Comparison of ENCODE assay signal across 18 cellular contexts in the genomic region with DNA sequence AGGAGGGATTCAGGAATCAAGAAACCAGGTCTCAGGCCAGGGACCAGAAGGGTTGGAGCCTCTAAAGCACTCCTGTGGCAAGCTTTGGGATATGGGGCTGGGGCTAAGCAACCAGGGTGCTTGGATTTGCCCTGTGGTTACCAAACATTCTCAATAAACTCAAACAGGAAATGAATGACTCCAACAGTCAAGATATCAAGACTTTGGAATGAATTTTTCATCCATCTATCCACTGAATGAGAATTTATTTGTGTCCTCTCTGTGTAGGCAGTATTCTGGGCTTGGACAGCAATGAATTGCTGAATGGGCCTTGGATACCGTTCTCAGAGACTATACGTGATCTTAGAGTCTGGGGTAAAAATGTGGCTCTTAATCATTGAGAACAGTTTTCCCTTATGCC.
DNase-seq lines count a peak whose midpoint lies in the region; ATAC-seq, FAIRE-seq and TF ChIP-seq lines count a peak whose summit lies in the region.
"Had no signal": no experiment of that assay in that cellular context is flagged by ENCODE, and none has a peak within 500 bp of the region (broad histone marks: within the 10 kb centered on the region; RNA-seq: fewer than 3 reads in every experiment).

No MANE protein-coding gene starts in this region.

- H2AFZ ChIP-seq in osteoblast (ENCODE audit: low read length) (no peak overlapping the region), neuronal stem cell (ENCODE audit: low read length) (no peak overlapping the region)
- H2AFZ ChIP-seq: PC-9 had no signal

- FAIRE-seq in GM12892 (lab: Jason Lieb, UNC) = no peak

- no peaks in the 10 kb centered on the region for H3K79me1 ChIP-seq in neuronal stem cell (ENCODE audit: low read depth, low read length)

- H3K14ac ChIP-seq in neuronal stem cell (ENCODE audit: low read length) = no peak overlapping the region

- H4K91ac ChIP-seq in neuronal stem cell (ENCODE audit: low read depth, low read length, poor library complexity) = no peak overlapping the region

- H3K4me3 ChIP-seq in osteoblast (ENCODE audit: insufficient read depth, low read length) (no peak overlapping the region), neuronal stem cell (ENCODE audit: low read length in 2 of 2) (no peak overlapping the region)
- H3K4me3 ChIP-seq: BLaER1, PC-9 had no signal

- H3K27me3 Mint-ChIP-seq in HFFc6 (ENCODE audit: insufficient read depth) = no peaks in the 10 kb centered on the region; the same call in none of the 2 replicates

- no peak overlapping the region for H2BK120ac ChIP-seq in neuronal stem cell (ENCODE audit: low read depth, low read length)

- no peak overlapping the region for H2BK12ac ChIP-seq in neuronal stem cell (ENCODE audit: low read length)

- peaks cover 7% of the 10 kb centered on the region; the same call in 1 of the 2 replicates for H3K36me3 Mint-ChIP-seq in HFFc6 (ENCODE audit: low read depth)
- H3K36me3 Mint-ChIP-seq: CD8-positive, alpha-beta T cell had no signal

- H3K4me1 Mint-ChIP-seq in HFFc6 (ENCODE audit: low read depth) = peaks cover 37% of the 10 kb centered on the region

- peak overlapping the region; percentile 22 for H3K27ac ChIP-seq in caudate nucleus (ENCODE audit: low read depth, low read length)
- peak overlapping the region; percentile 3 for H3K27ac ChIP-seq in osteoblast (ENCODE audit: low read depth, low read length)
- no peak overlapping the region for H3K27ac ChIP-seq in neuronal stem cell (replicated peaks; ENCODE audit: low read length)
- H3K27ac ChIP-seq: BLaER1, HL-60, PC-9 had no signal

- H3K27me3 ChIP-seq in osteoblast (ENCODE audit: insufficient read depth, low read length) (no peaks in the 10 kb centered on the region), neuronal stem cell (ENCODE audit: control insufficient read depth in 3 of 3, insufficient read depth in 3 of 3, low read depth in 1 of 3, low read length in 3 of 3) (peaks cover 0 to 81% (median 0%) of the 10 kb centered on the region in 3 experiments)
- H3K27me3 ChIP-seq: BLaER1 had no signal

- H3K27ac Mint-ChIP-seq in HFFc6 = peak overlapping the region; percentile 28
- H3K27ac Mint-ChIP-seq: CD8-positive, alpha-beta T cell; H9 had no signal

- no peak overlapping the region for H3K9ac ChIP-seq in neuronal stem cell (ENCODE audit: low read depth, low read length, poor library complexity)
- H3K9ac ChIP-seq: BLaER1 had no signal

- whole genome bisulfite sequencing in neuronal stem cell (ENCODE audit: extremely low coverage in 2 of 2, insufficient read length in 2 of 2, insufficient replicate concordance in 1 of 2), 2 donors = no CpG with 5 or more reads among the region's 2 CpGs

- H3K36me3 ChIP-seq in osteoblast (ENCODE audit: insufficient read depth, low read length) = no peaks in the 10 kb centered on the region
- no peaks in the 10 kb centered on the region for H3K36me3 ChIP-seq in neuronal stem cell (replicated peaks in 1 of 2; ENCODE audit: control insufficient read depth in 2 of 2, insufficient read depth in 2 of 2, low read length in 2 of 2)
- H3K36me3 ChIP-seq: BLaER1 had no signal

- no peak overlapping the region for H2BK5ac ChIP-seq in neuronal stem cell (ENCODE audit: low read length)

- H3K23ac ChIP-seq in neuronal stem cell (ENCODE audit: low read depth, low read length, poor library complexity) = no peak overlapping the region

- no peaks in the 10 kb centered on the region for H3K79me2 ChIP-seq in osteoblast (ENCODE audit: insufficient read depth, low read length)

- DNase-seq in EH (ENCODE audit: low read depth) (peak; percentile 80), HFFc6 (peak; percentile 42), caudate nucleus (lab: John Stamatoyannopoulos, UW) (no peak), osteoblast (ENCODE audit: insufficient read length, low spot score, missing footprints) (no peak), activated gamma-delta T cell treated with Interleukin-2 at 50 U/mL for 16 hours (no peak), GM12892 (ENCODE audit: insufficient read length) (no peak), neuronal stem cell (ENCODE audit: low spot score) (no peak)
- DNase-seq: ACHN; CD8-positive, alpha-beta T cell; DMS79; GDM1; H9; NCI-H1930; NCI-H446 treated with DMSO at 0.1 percent for 48 hours; PC-9 had no signal

- H3K4me2 ChIP-seq in osteoblast (ENCODE audit: insufficient read depth, low read length) (peak overlapping the region; percentile 23), neuronal stem cell (ENCODE audit: insufficient read depth, low read length, poor library complexity, severe bottlenecking) (no peak overlapping the region)
- H3K4me2 ChIP-seq: BLaER1, PC-9 had no signal

- H4K20me1 ChIP-seq in osteoblast (ENCODE audit: insufficient read depth, low read length) = no peaks in the 10 kb centered on the region
- H4K20me1 ChIP-seq: BLaER1 had no signal

- H3K9me3 ChIP-seq in osteoblast (ENCODE audit: low read depth, low read length) (no peaks in the 10 kb centered on the region), neuronal stem cell (replicated peaks in 1 of 2; ENCODE audit: control insufficient read depth in 2 of 2, insufficient read depth in 1 of 2, low read depth in 1 of 2, low read length in 2 of 2) (no peaks in the 10 kb centered on the region)
- H3K9me3 ChIP-seq: BLaER1 had no signal

- TF ChIP-seq CTCF in HFFc6 (IDR thresholded peaks at IDR 0.05) (no peak), osteoblast (IDR thresholded peaks at IDR 0.05; ENCODE audit: extremely low read depth, low read depth, low read length) (no peak)

- H2BK15ac ChIP-seq in neuronal stem cell (ENCODE audit: low read length) = no peak overlapping the region

- no peak overlapping the region for H4K8ac ChIP-seq in neuronal stem cell (ENCODE audit: low read depth, low read length)

- H3K4me3 Mint-ChIP-seq in HFFc6 = no peak overlapping the region
- H3K4me3 Mint-ChIP-seq: CD8-positive, alpha-beta T cell; H9 had no signal

- no peak for TF ChIP-seq POLR2A in GM12892 (IDR thresholded peaks at IDR 0.05; ENCODE audit: low read depth, low read length)

- ATAC-seq in GM21528 (IDR thresholded peaks at IDR 0.05; ENCODE audit: low FRiP score, unreplicated experiment) = no peak
- ATAC-seq: CD8-positive, alpha-beta T cell had no signal

- H3K18ac ChIP-seq in neuronal stem cell (ENCODE audit: low read length) = no peak overlapping the region

- no peaks in the 10 kb centered on the region for H3K9me3 Mint-ChIP-seq in HFFc6
- H3K9me3 Mint-ChIP-seq: CD8-positive, alpha-beta T cell; H9 had no signal

- H3K4me1 ChIP-seq in osteoblast (ENCODE audit: insufficient read depth, low read length) = peaks cover 24% of the 10 kb centered on the region
- peaks cover 8 to 9% of the 10 kb centered on the region in 2 donors for H3K4me1 ChIP-seq in neuronal stem cell (ENCODE audit: control insufficient read depth in 2 of 2, insufficient read depth in 1 of 2, low read depth in 1 of 2, low read length in 2 of 2)

- H2AK5ac ChIP-seq in neuronal stem cell (ENCODE audit: low read depth, low read length) = no peak overlapping the region

- H3K4ac ChIP-seq in neuronal stem cell (ENCODE audit: low read length) = no peak overlapping the region

Comparison
In these comparisons a context has a peak if more than half of its experiments do, and no peak if none do; other contexts are left out.
1. DNase-seq: peak in EH (single experiment) and HFFc6 (single experiment); none in caudate nucleus (0 of 61), osteoblast (single experiment), activated gamma-delta T cell treated with Interleukin-2 at 50 U/mL for 16 hours (single experiment), GM12892 (single experiment) and neuronal stem cell (single experiment).